In genomic region chr1:145845514-145846161, GRCh38 we compare ENCODE assay signal across 8 cellular contexts. TPM values are rescaled to one million over a fixed set of nuclear protein-coding genes. Genes with fewer than 3 reads are reported as not detected.
A peak's percentile ranks its signal among the peaks of the same experiment; 100 is the strongest.
DNase-seq lines count a peak whose midpoint lies in the region; ATAC-seq and TF ChIP-seq lines count a peak whose summit lies in the region.

Gene NUDT17 (plus strand): TSS chr1:145845630. CDS start chr1:145845641, 11 bp downstream.

- H3K27me3 ChIP-seq in upper lobe of right lung = no peaks in the 10 kb centered on the region

- peaks cover 55% of the 10 kb centered on the region for H3K36me3 ChIP-seq in upper lobe of right lung

- no peak within 1 kb of the TSS for H3K4me3 Mint-ChIP-seq in progenitor cell of endocrine pancreas (ENCODE audit: low read depth)

- peak; percentile 81 for DNase-seq in EL
- peak; percentile 25 for DNase-seq in LNCaP clone FGC (ENCODE audit: low read depth)
- peak; percentile 79 to 80 for DNase-seq in activated naive CD4-positive, alpha-beta T cell treated with anti-CD3 and anti-CD28 coated beads, Interleukin-2, amount 50 U/mL, for 72 hours (ENCODE audit: low spot score in 2 of 2)
- DNase-seq in cardiac septum (ENCODE audit: low spot score) = peak; percentile 91
- peak; percentile 66 for DNase-seq in progenitor cell of endocrine pancreas (ENCODE audit: low spot score, unreplicated experiment)
- peak; percentile 92 for DNase-seq in upper lobe of right lung

- H3K9me3 ChIP-seq in upper lobe of right lung = no peaks in the 10 kb centered on the region

- H3K36me3 Mint-ChIP-seq in activated naive CD4-positive, alpha-beta T cell treated with anti-CD3 and anti-CD28 coated beads, Interleukin-2, amount 50 U/mL, for 72 hours = no peaks in the 10 kb centered on the region
- H3K36me3 Mint-ChIP-seq in progenitor cell of endocrine pancreas (ENCODE audit: insufficient read depth) = peaks cover 16% of the 10 kb centered on the region

- H3K4me3 ChIP-seq in LNCaP clone FGC (ENCODE audit: low read depth, low read length) (peak within 1 kb of the TSS; percentile 48), upper lobe of right lung (peak within 1 kb of the TSS; percentile 66)

- peaks cover 16% of the 10 kb centered on the region for H3K4me1 ChIP-seq in upper lobe of right lung

- no peaks in the 10 kb centered on the region for H3K9me3 Mint-ChIP-seq in activated naive CD4-positive, alpha-beta T cell treated with anti-CD3 and anti-CD28 coated beads, Interleukin-2, amount 50 U/mL, for 72 hours
- H3K9me3 Mint-ChIP-seq in progenitor cell of endocrine pancreas (ENCODE audit: low read depth) = no peaks in the 10 kb centered on the region

- ATAC-seq in GM21786 (IDR thresholded peaks at IDR 0.05; ENCODE audit: unreplicated experiment) (peak; percentile 53), SK-N-SH treated with all-trans-retinoic acid at 6 μM for 48 hours (peak; percentile 84), upper lobe of right lung (peak; percentile 91)
- ATAC-seq in activated naive CD4-positive, alpha-beta T cell treated with anti-CD3 and anti-CD28 coated beads, Interleukin-2, amount 50 U/mL, for 72 hours = peak; percentile 82 to 90

- intact Hi-C loops in cardiac septum (cut with DNase I) = loop anchor here (1.0 to 5.0 kb wide), 2 partner anchors 72 to 168 kb away; partner anchors contain the start of gene PEX11B
- intact Hi-C loops in upper lobe of right lung (cut with DNase I) = loop anchor here (10.0 kb wide), 1 partner anchor 69 kb away; the partner anchor contains the start of genes ITGA10 and PEX11B

- peak within 1 kb of the TSS in 1 of 2 donors; percentile 56 for H3K27ac Mint-ChIP-seq in activated naive CD4-positive, alpha-beta T cell treated with anti-CD3 and anti-CD28 coated beads, Interleukin-2, amount 50 U/mL, for 72 hours
- peak within 1 kb of the TSS; percentile 59 for H3K27ac Mint-ChIP-seq in progenitor cell of endocrine pancreas

- peak; percentile 91 for TF ChIP-seq CTCF in LNCaP clone FGC (IDR thresholded peaks at IDR 0.05; ENCODE audit: control insufficient read depth, extremely low read depth, insufficient read depth)
- peak; percentile 99 for TF ChIP-seq CTCF in progenitor cell of endocrine pancreas (IDR thresholded peaks at IDR 0.05; ENCODE audit: unreplicated experiment)
- TF ChIP-seq CTCF in upper lobe of right lung (IDR thresholded peaks at IDR 0.05) = peak; percentile 98

- peaks cover 3% of the 10 kb centered on the region for H3K4me1 Mint-ChIP-seq in progenitor cell of endocrine pancreas (ENCODE audit: low read depth)

- H3K27me3 Mint-ChIP-seq in progenitor cell of endocrine pancreas = no peaks in the 10 kb centered on the region

- peak within 1 kb of the TSS; percentile 75 for H3K27ac ChIP-seq in upper lobe of right lung

TF ChIP-seq in SK-N-SH treated with all-trans-retinoic acid at 6 μM for 48 hours, 23 proteins besides CTCF, POLR2A, EP300 and RAD21:
- TF ChIP-seq ZFP3 (CRISPR knock-in tag; IDR thresholded peaks at IDR 0.05) = 0 out of 2 replicates have a peak, but pooled peaks have one; percentile 27
- TF ChIP-seq CSRNP3 (CRISPR knock-in tag; IDR thresholded peaks at IDR 0.05) = peak; percentile 11; the same call in 1 of the 2 replicates
- TF ChIP-seq POU6F1 (CRISPR knock-in tag; IDR thresholded peaks at IDR 0.05; ENCODE audit: borderline replicate concordance, low read depth) = peak; percentile 80; the same call in 1 of the 2 replicates
- TF ChIP-seq TOX (CRISPR knock-in tag; IDR thresholded peaks at IDR 0.05; ENCODE audit: borderline replicate concordance) = peak; percentile 76
- TF ChIP-seq PPARA (CRISPR knock-in tag; IDR thresholded peaks at IDR 0.05; ENCODE audit: borderline replicate concordance) = no peak
- TF ChIP-seq PATZ1 (CRISPR knock-in tag; IDR thresholded peaks at IDR 0.05; ENCODE audit: borderline replicate concordance) = peak; percentile 85
- TF ChIP-seq RARB (CRISPR knock-in tag; IDR thresholded peaks at IDR 0.05) = peak; percentile 12; the same call in 1 of the 2 replicates
- TF ChIP-seq ZNF8 (CRISPR knock-in tag; IDR thresholded peaks at IDR 0.05) = no peak
TF ChIP-seq in SK-N-SH treated with all-trans-retinoic acid at 6 μM for 48 hours: peak in this region for 6.

RNA-seq across cellular contexts. Expression of gene NUDT17, which starts in this region (rescaled TPM):
- total RNA-seq in activated naive CD4-positive, alpha-beta T cell treated with anti-CD3 and anti-CD28 coated beads, Interleukin-2, amount 50 U/mL, for 72 hours = 1 to 10 TPM; 2.6 to 3.9 TPM
- 2.7 TPM for total RNA-seq in cardiac septum
- total RNA-seq in progenitor cell of endocrine pancreas = 5.0 and 5.2 TPM in 2 replicates
- total RNA-seq in upper lobe of right lung = 1.8 TPM

Comparison
In these comparisons a context has a peak if more than half of its experiments do, and no peak if none do; other contexts are left out.
1. Peak in every context shown above with its lines: DNase-seq, ATAC-seq, H3K4me3 ChIP-seq and H3K27ac ChIP-seq.
2. DNase-seq: peak in every context shown above with its lines; median percentile 92 in upper lobe of right lung; 91 in cardiac septum; 81 in EL; 80 in activated naive CD4-positive, alpha-beta T cell treated with anti-CD3 and anti-CD28 coated beads, Interleukin-2, amount 50 U/mL, for 72 hours; 66 in progenitor cell of endocrine pancreas; 25 in LNCaP clone FGC.